Comparison of ENCODE assay signal across 23 cellular contexts in the genomic region with DNA sequence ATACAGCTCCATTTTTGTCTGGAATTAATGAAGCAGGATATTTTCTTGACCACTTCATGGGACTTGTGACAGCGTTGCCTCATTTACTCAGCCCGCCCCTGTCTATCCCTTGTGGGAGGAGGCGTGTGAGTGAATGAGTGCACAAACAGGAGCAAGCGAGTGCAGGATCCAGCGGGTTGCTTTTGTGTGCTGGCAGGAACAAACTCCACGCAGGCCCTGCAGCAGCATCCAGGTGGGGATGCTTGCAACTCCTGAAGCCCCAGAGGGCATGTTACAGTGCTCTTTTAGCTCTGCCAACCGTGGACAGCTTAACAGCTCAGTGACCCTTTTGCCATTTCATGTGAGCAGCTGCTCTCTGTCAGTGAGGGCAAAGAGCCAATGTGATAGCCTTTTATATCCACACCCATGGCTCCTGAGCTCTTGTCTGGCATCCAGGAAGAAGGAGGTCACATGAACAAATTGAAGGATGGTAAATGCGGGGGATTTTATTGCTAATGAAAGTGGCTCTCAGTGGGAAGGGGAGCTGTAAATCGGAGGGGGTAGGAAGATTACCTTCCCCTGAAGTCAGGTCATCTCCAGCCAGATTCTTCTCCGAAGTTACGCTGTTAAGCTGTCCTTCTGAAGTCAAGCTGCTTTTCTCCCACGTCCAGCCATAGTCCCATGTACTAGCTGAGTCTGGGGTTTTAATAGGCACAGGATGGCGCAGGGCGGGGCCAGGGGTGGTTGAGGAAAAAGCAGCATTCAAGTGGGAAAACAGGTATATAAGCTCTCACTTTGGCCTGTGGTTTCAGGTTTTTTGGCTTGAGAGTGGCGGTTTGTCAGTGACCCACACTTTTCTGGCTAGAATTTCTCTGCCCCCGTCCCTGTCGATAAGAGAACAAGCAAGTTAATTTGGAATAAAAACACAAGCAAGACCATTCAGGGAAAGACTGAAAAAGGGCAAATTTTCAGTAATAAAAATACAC.
"Had no signal": no experiment of that assay in that cellular context is flagged by ENCODE, and none has a peak within 500 bp of the region (broad histone marks: within the 10 kb centered on the region; RNA-seq: fewer than 3 reads in every experiment).

No MANE protein-coding gene starts in this region.

- H3K9me3 ChIP-seq: adrenal gland, ascending aorta had no signal

- H3K36me3 ChIP-seq: adrenal gland, ascending aorta, brain microvascular endothelial cell, lower lobe of right lung, tibial artery had no signal

- H3K4me3 ChIP-seq: adrenal gland, ascending aorta, lower lobe of right lung, skin epidermis, tibial artery had no signal

- H3K27me3 Mint-ChIP-seq: activated naive CD8-positive, alpha-beta T cell; activated T-helper 17 cell treated with anti-CD3 and anti-CD28 coated beads, Interleukin-2, amount 50 U/mL, for 72 hours; naive B cell; progenitor cell of endocrine pancreas; stimulated activated naive CD8-positive, alpha-beta T cell treated with anti-CD3 and anti-CD28 coated beads, Interleukin-15, amount 100 ng/mL, for 72 hours; T-cell had no signal

- H3K4me3 Mint-ChIP-seq: activated naive CD8-positive, alpha-beta T cell; activated T-helper 17 cell treated with anti-CD3 and anti-CD28 coated beads, Interleukin-2, amount 50 U/mL, for 72 hours; naive B cell; neural crest cell; stimulated activated effector memory CD8-positive, alpha-beta T cell treated with anti-CD3 and anti-CD28 coated beads, Interleukin-12 subunit alpha, Interleukin-12 subunit beta, amount 100 ng/mL, for 72 hours; stimulated activated naive CD8-positive, alpha-beta T cell treated with anti-CD3 and anti-CD28 coated beads, Interleukin-15, amount 100 ng/mL, for 72 hours; T-cell; WTC11 had no signal

- H3K4me1 ChIP-seq: adrenal gland, ascending aorta, foreskin keratinocyte, lower lobe of right lung, tibial artery had no signal

- ATAC-seq: activated T-helper 17 cell treated with anti-CD3 and anti-CD28 coated beads, Interleukin-2, amount 50 U/mL, for 72 hours; foreskin keratinocyte; lower lobe of right lung; stimulated activated effector memory CD8-positive, alpha-beta T cell treated with anti-CD3 and anti-CD28 coated beads, Interleukin-12 subunit alpha, Interleukin-12 subunit beta, amount 100 ng/mL, for 72 hours; stimulated activated naive CD8-positive, alpha-beta T cell treated with anti-CD3 and anti-CD28 coated beads, Interleukin-15, amount 100 ng/mL, for 72 hours; T-cell; WTC11 had no signal

- H3K27ac Mint-ChIP-seq: activated naive CD8-positive, alpha-beta T cell; activated T-helper 17 cell treated with anti-CD3 and anti-CD28 coated beads, Interleukin-2, amount 50 U/mL, for 72 hours; naive B cell; progenitor cell of endocrine pancreas; stimulated activated effector memory CD8-positive, alpha-beta T cell treated with anti-CD3 and anti-CD28 coated beads, Interleukin-12 subunit alpha, Interleukin-12 subunit beta, amount 100 ng/mL, for 72 hours; stimulated activated naive CD8-positive, alpha-beta T cell treated with anti-CD3 and anti-CD28 coated beads, Interleukin-15, amount 100 ng/mL, for 72 hours; T-cell; WTC11 had no signal

- H3K27me3 ChIP-seq: adrenal gland, ascending aorta, brain microvascular endothelial cell, foreskin keratinocyte, tibial artery had no signal

- H3K4me1 Mint-ChIP-seq: activated T-helper 17 cell treated with anti-CD3 and anti-CD28 coated beads, Interleukin-2, amount 50 U/mL, for 72 hours; naive B cell; neural crest cell; stimulated activated effector memory CD8-positive, alpha-beta T cell treated with anti-CD3 and anti-CD28 coated beads, Interleukin-12 subunit alpha, Interleukin-12 subunit beta, amount 100 ng/mL, for 72 hours; stimulated activated naive CD8-positive, alpha-beta T cell treated with anti-CD3 and anti-CD28 coated beads, Interleukin-15, amount 100 ng/mL, for 72 hours; T-cell had no signal

- H3K36me3 Mint-ChIP-seq: activated naive CD8-positive, alpha-beta T cell; stimulated activated effector memory CD8-positive, alpha-beta T cell treated with anti-CD3 and anti-CD28 coated beads, Interleukin-12 subunit alpha, Interleukin-12 subunit beta, amount 100 ng/mL, for 72 hours; T-cell had no signal

- DNase-seq: activated naive CD4-positive, alpha-beta T cell; activated T-cell treated with anti-CD3 and anti-CD28 coated beads, Interleukin-2, amount 50 U/mL, for 1 hour; adrenal gland; brain microvascular endothelial cell; central memory CD4-positive, alpha-beta T cell; dermis blood vessel endothelial cell; effector CD8-positive, alpha-beta T cell; foreskin keratinocyte; hypothalamus; lower lobe of right lung; naive B cell; stimulated activated CD4-positive, alpha-beta T cell treated with anti-CD3 and anti-CD28 coated beads, Interleukin-2, amount 100 ng/mL, for 24 hours; stimulated activated naive CD8-positive, alpha-beta T cell treated with anti-CD3 and anti-CD28 coated beads, Interleukin-15, amount 100 ng/mL, for 72 hours; T-cell; tibial artery had no signal

- H3K27ac ChIP-seq: adrenal gland, ascending aorta, brain microvascular endothelial cell, foreskin keratinocyte, lower lobe of right lung, skin epidermis, tibial artery had no signal
